ENCODE assay signal across 14 cellular contexts in genomic region chr7:135209225-135209834, GRCh38. TPM values are rescaled to one million over a fixed set of nuclear protein-coding genes. Genes with fewer than 3 reads are reported as not detected.
DNase-seq lines count a peak whose midpoint lies in the region; ATAC-seq and TF ChIP-seq lines count a peak whose summit lies in the region.
"Had no signal": no experiment of that assay in that cellular context is flagged by ENCODE, and none has a peak within 500 bp of the region (broad histone marks: within the 10 kb centered on the region; RNA-seq: fewer than 3 reads in every experiment).

No MANE protein-coding gene starts in this region.

- no peak for DNase-seq in CD14-positive monocyte (ENCODE audit: low spot score)
- DNase-seq in naive thymus-derived CD4-positive, alpha-beta T cell: no peak
- no peak for DNase-seq in HEK293T (ENCODE audit: extremely low spot score)
- DNase-seq in heart right ventricle: no peak
- no peak for DNase-seq in cerebellar nuclear complex (lab: John Stamatoyannopoulos, UW)
- no peak for DNase-seq in NCI-H345 treated with DMSO at 0.1 percent for 48 hours (lab: John Stamatoyannopoulos, UW; ENCODE audit: unreplicated experiment)
- DNase-seq: amniotic stem cell; GOT3; NCI-H2081; stimulated activated CD4-positive, alpha-beta T cell treated with anti-CD3 and anti-CD28 coated beads, Interleukin-1b, Interleukin-23, amount 100 ng/mL, for 48 hours had no signal

- H3K36me3 Mint-ChIP-seq in CD14-positive monocyte: peaks cover 27 to 31% of the 10 kb centered on the region in 2 donors
- H3K36me3 Mint-ChIP-seq in IgD-negative memory B cell: peaks cover 4% of the 10 kb centered on the region
- peaks cover 10% of the 10 kb centered on the region for H3K36me3 Mint-ChIP-seq in brain
- peaks cover 0 to 31% (median 13%) of the 10 kb centered on the region in 5 donors for H3K36me3 Mint-ChIP-seq in naive thymus-derived CD4-positive, alpha-beta T cell

- H3K27me3 Mint-ChIP-seq in CD14-positive monocyte (ENCODE audit: low read depth in 3 of 3) (peaks cover 1 to 9% (median 2%) of the 10 kb centered on the region in 3 donors), IgD-negative memory B cell (no peaks in the 10 kb centered on the region), brain (peaks cover 7% of the 10 kb centered on the region)
- no peaks in the 10 kb centered on the region for H3K27me3 Mint-ChIP-seq in naive thymus-derived CD4-positive, alpha-beta T cell

- H3K4me1 ChIP-seq in naive thymus-derived CD4-positive, alpha-beta T cell (ENCODE audit: control insufficient read depth in 2 of 2, insufficient read depth in 2 of 2, low read length in 2 of 2): peaks cover 0 to 5% of the 10 kb centered on the region in 2 donors
- peaks cover 0 to 33% (median 14%) of the 10 kb centered on the region in 9 donors for H3K4me1 ChIP-seq in heart right ventricle

- peaks cover 47% of the 10 kb centered on the region for H3K4me1 Mint-ChIP-seq in CD14-positive monocyte
- peaks cover 23 to 36% (median 24%) of the 10 kb centered on the region in 3 donors for H3K4me1 Mint-ChIP-seq in IgD-negative memory B cell
- H3K4me1 Mint-ChIP-seq in brain: peaks cover 43% of the 10 kb centered on the region
- H3K4me1 Mint-ChIP-seq in naive thymus-derived CD4-positive, alpha-beta T cell: peaks cover 22 to 56% (median 48%) of the 10 kb centered on the region in 7 donors

- ATAC-seq in naive thymus-derived CD4-positive, alpha-beta T cell: no peak
- ATAC-seq in heart right ventricle: no peak

- POLR2A ChIA-PET in naive thymus-derived CD4-positive, alpha-beta T cell (lab: Charles Lee): interaction anchor here (0.6 to 2.4 kb wide), 6 partner anchors 30 to 774 kb away, joined by 3 to 10 read pairs (median 4); partner anchors contain the start of genes AGBL3, BPGM and CYREN
- POLR2A ChIA-PET in HEK293T (lab: Yijun Ruan, JAX): interaction anchor here (1.0 to 2.7 kb wide), 2 partner anchors 8 to 223 kb away, joined by 4 to 12 read pairs; partner anchors contain the start of gene AGBL3

- H3K4me3 ChIP-seq in naive thymus-derived CD4-positive, alpha-beta T cell (ENCODE audit: low read length): no peak overlapping the region
- peak overlapping the region in 2 of 10 donors; percentile 3 to 12 for H3K4me3 ChIP-seq in heart right ventricle

- H3K4me3 Mint-ChIP-seq in CD14-positive monocyte: peak overlapping the region; percentile 94 to 98
- H3K4me3 Mint-ChIP-seq in IgD-negative memory B cell: peak overlapping the region in 3 of 4 donors; percentile 55 to 89 (median 65)
- H3K4me3 Mint-ChIP-seq in brain: peak overlapping the region; percentile 74 to 98 (median 97)
- peak overlapping the region in 8 of 10 donors; percentile 25 to 96 (median 54) for H3K4me3 Mint-ChIP-seq in naive thymus-derived CD4-positive, alpha-beta T cell

- no peaks in the 10 kb centered on the region for H3K9me3 ChIP-seq in naive thymus-derived CD4-positive, alpha-beta T cell (ENCODE audit: control insufficient read depth in 2 of 3, low read length in 3 of 3)
- no peaks in the 10 kb centered on the region for H3K9me3 ChIP-seq in heart right ventricle

- no peak overlapping the region for H3K27ac ChIP-seq in naive thymus-derived CD4-positive, alpha-beta T cell (ENCODE audit: low read depth, low read length)
- peak overlapping the region in 1 of 10 donors; percentile 45 for H3K27ac ChIP-seq in heart right ventricle
- H3K27ac ChIP-seq: VCaP had no signal

- H3K36me3 ChIP-seq in naive thymus-derived CD4-positive, alpha-beta T cell (ENCODE audit: control insufficient read depth in 2 of 3, insufficient read depth in 3 of 3, low read length in 3 of 3): peaks cover 0 to 20% (median 5%) of the 10 kb centered on the region in 3 experiments
- H3K36me3 ChIP-seq in heart right ventricle: peaks cover 0 to 40% (median 12%) of the 10 kb centered on the region in 9 donors

- CTCF ChIA-PET in naive thymus-derived CD4-positive, alpha-beta T cell (lab: Charles Lee): no interaction called here
- CTCF ChIA-PET in HEK293T (lab: Yijun Ruan, JAX): no interaction called here

- H3K27me3 ChIP-seq in naive thymus-derived CD4-positive, alpha-beta T cell (ENCODE audit: control insufficient read depth in 2 of 2, insufficient read depth in 2 of 2, low read length in 2 of 2): no peaks in the 10 kb centered on the region
- H3K27me3 ChIP-seq in heart right ventricle: no peaks in the 10 kb centered on the region

- 90 to 92% methylated on average over 7 of the region's 7 CpGs for WGBS in heart right ventricle, 2 donors

- intact Hi-C loops in CD14-positive monocyte (cut with micrococcal nuclease) (loop anchor here in 1 of 2 donors (5.0 kb wide), 1 partner anchor 57 kb away; no protein-coding TSS in a partner anchor), heart right ventricle (cut with DNase I) (no loop called here)
- intact Hi-C loops in naive thymus-derived CD4-positive, alpha-beta T cell (cut with micrococcal nuclease): no loop called here

- no peaks in the 10 kb centered on the region for H3K9me3 Mint-ChIP-seq in CD14-positive monocyte
- no peaks in the 10 kb centered on the region for H3K9me3 Mint-ChIP-seq in IgD-negative memory B cell
- no peaks in the 10 kb centered on the region for H3K9me3 Mint-ChIP-seq in brain
- no peaks in the 10 kb centered on the region for H3K9me3 Mint-ChIP-seq in naive thymus-derived CD4-positive, alpha-beta T cell

- TF ChIP-seq CTCF in CD14-positive monocyte (IDR thresholded peaks at IDR 0.05): no peak
- TF ChIP-seq CTCF in brain (conservative IDR thresholded peaks at IDR 0.05): no peak
- no peak for TF ChIP-seq CTCF in heart right ventricle (IDR thresholded peaks at IDR 0.05)

- H3K27ac Mint-ChIP-seq in CD14-positive monocyte: peak overlapping the region; percentile 48 to 98 (median 83)
- peak overlapping the region in 2 of 3 donors; percentile 64 to 69 for H3K27ac Mint-ChIP-seq in IgD-negative memory B cell
- H3K27ac Mint-ChIP-seq in brain: no peak overlapping the region
- H3K27ac Mint-ChIP-seq in naive thymus-derived CD4-positive, alpha-beta T cell: no peak overlapping the region

TF ChIP-seq in HEK293T, 16 proteins besides CTCF, POLR2A, EP300 and RAD21:
- no peak for TF ChIP-seq ARNT (IDR thresholded peaks at IDR 0.05)
- TF ChIP-seq FOXK2 (IDR thresholded peaks at IDR 0.05): no peak
- no peak for TF ChIP-seq LEF1 (IDR thresholded peaks at IDR 0.05; ENCODE audit: borderline replicate concordance)
- no peak for TF ChIP-seq SUZ12 (IDR thresholded peaks at IDR 0.05)
- no peak for TF ChIP-seq ELF4 (IDR thresholded peaks at IDR 0.05)
- no peak for TF ChIP-seq PKNOX1 (IDR thresholded peaks at IDR 0.05)
- no peak for TF ChIP-seq L3MBTL2 (conservative IDR thresholded peaks at IDR 0.05)
- TF ChIP-seq SP1 (IDR thresholded peaks at IDR 0.05): no peak
- TF ChIP-seq HDGF (IDR thresholded peaks at IDR 0.05; ENCODE audit: borderline replicate concordance): no peak
- no peak for TF ChIP-seq TARDBP (IDR thresholded peaks at IDR 0.05)
- TF ChIP-seq BHLHE40 (IDR thresholded peaks at IDR 0.05; ENCODE audit: borderline replicate concordance): no peak
- no peak for TF ChIP-seq ZNF384 (IDR thresholded peaks at IDR 0.05)
- no peak for TF ChIP-seq CTBP1 (IDR thresholded peaks at IDR 0.05; ENCODE audit: borderline replicate concordance)
- TF ChIP-seq NFRKB (IDR thresholded peaks at IDR 0.05): no peak
- TF ChIP-seq FOXA1 (IDR thresholded peaks at IDR 0.05): no peak
- no peak for TF ChIP-seq FOXM1 (IDR thresholded peaks at IDR 0.05; ENCODE audit: borderline replicate concordance)

RNA-seq across cellular contexts. Expression of gene WDR91, which starts 2.0 kb away (rescaled TPM):
- polyA plus RNA-seq in CD14-positive monocyte (1 to 10 TPM; 2.5 to 3.9 TPM), IgD-negative memory B cell (5.9 TPM), brain (ENCODE audit: insufficient read depth, low read depth, low replicate concordance) (8.0 TPM), heart right ventricle (1 to 10 TPM; 3.7 to 8.6 TPM)
- total RNA-seq in naive thymus-derived CD4-positive, alpha-beta T cell: 10 to 100 TPM; 18.2 to 59.2 (median 37.0) TPM
- polyA plus RNA-seq in naive thymus-derived CD4-positive, alpha-beta T cell: 1 to 10 TPM; 3.5 to 9.3 TPM
- 10 to 100 TPM in 1 of 10 donors, 1 to 10 TPM in 9; 3.0 to 10.4 (median 5.9) TPM for total RNA-seq in heart right ventricle

RNA-seq across cellular contexts. Expression of gene STRA8, which starts 24.3 kb away (rescaled TPM):
- not detected for polyA plus RNA-seq in CD14-positive monocyte
- polyA plus RNA-seq in IgD-negative memory B cell: not detected
- polyA plus RNA-seq in brain (ENCODE audit: insufficient read depth, low read depth, low replicate concordance): not detected
- total RNA-seq in naive thymus-derived CD4-positive, alpha-beta T cell: not detected
- polyA plus RNA-seq in naive thymus-derived CD4-positive, alpha-beta T cell: not detected
- total RNA-seq in heart right ventricle: not detected
- not detected for polyA plus RNA-seq in heart right ventricle
- total RNA-seq: urinary bladder had no signal
- polyA plus RNA-seq: urinary bladder had no signal

RNA-seq across cellular contexts. Expression of gene CYREN, which starts 38.8 kb away (rescaled TPM):
- polyA plus RNA-seq in CD14-positive monocyte: 10 to 100 TPM; 40.1 to 47.4 TPM
- polyA plus RNA-seq in IgD-negative memory B cell: 39.5 TPM
- polyA plus RNA-seq in brain (ENCODE audit: insufficient read depth, low read depth, low replicate concordance): 23.3 TPM
- 10 to 100 TPM; 25.6 to 50.7 (median 32.0) TPM for total RNA-seq in naive thymus-derived CD4-positive, alpha-beta T cell
- polyA plus RNA-seq in naive thymus-derived CD4-positive, alpha-beta T cell: 10 to 100 TPM; 51.6 to 67.9 TPM
- 10 to 100 TPM; 16.0 to 33.3 (median 22.6) TPM for total RNA-seq in heart right ventricle
- polyA plus RNA-seq in heart right ventricle: 10 to 100 TPM; 20.1 to 23.4 TPM

Comparison
In these comparisons a context has a peak if more than half of its experiments do, and no peak if none do; other contexts are left out.
1. H3K27ac Mint-ChIP-seq: peak in CD14-positive monocyte (7 of 7) and IgD-negative memory B cell (2 of 3); none in brain (0 of 5) and naive thymus-derived CD4-positive, alpha-beta T cell (0 of 9).
2. Peak in every context shown above with its lines, with median percentiles within 50 percentile points of each other: H3K4me3 Mint-ChIP-seq.